ENCODE assay signal across 8 cellular contexts in genomic region chr13:110955072-110955503, GRCh38. TPM values are rescaled to one million over a fixed set of nuclear protein-coding genes. Genes with fewer than 3 reads are reported as not detected.
DNase-seq lines count a peak whose midpoint lies in the region; ATAC-seq and TF ChIP-seq lines count a peak whose summit lies in the region.
"Not testable (repeated sequence)": the region's sequence is repeated elsewhere in the genome, so short reads cannot be mapped to it uniquely, and the experiment has no call there.

No MANE protein-coding gene starts in this region.

- H3K4me3 Mint-ChIP-seq in activated T-cell treated with anti-CD3 and anti-CD28 coated beads, Interleukin-2, amount 50 U/mL, for 24 hours = peak overlapping the region; percentile 31
- H3K4me3 Mint-ChIP-seq in endodermal cell = not testable (repeated sequence)

- TF ChIP-seq POLR2A in lower leg skin (IDR thresholded peaks at IDR 0.05) = not testable (repeated sequence)

- H3K9ac ChIP-seq in endodermal cell (ENCODE audit: extremely low read depth, low read length, poor library complexity, severe bottlenecking) = not testable (repeated sequence)

- not testable (repeated sequence) for H3K36me3 Mint-ChIP-seq in activated T-cell treated with anti-CD3 and anti-CD28 coated beads, Interleukin-2, amount 50 U/mL, for 24 hours (ENCODE audit: low read depth); endodermal cell (ENCODE audit: low read depth)

- H3K36me3 ChIP-seq in ACC112 (ENCODE audit: insufficient read depth, low read length); endodermal cell (ENCODE audit: control insufficient read depth, insufficient read depth, low read length): not testable (repeated sequence)

- not testable (repeated sequence) for H3K79me2 ChIP-seq in ACC112 (ENCODE audit: control insufficient read depth, insufficient read depth, low read length, unreplicated experiment)

- TF ChIP-seq CTCF in endodermal cell (conservative IDR thresholded peaks at IDR 0.05); lower leg skin (IDR thresholded peaks at IDR 0.05): not testable (repeated sequence)

- H3K27ac ChIP-seq in ACC112 (ENCODE audit: low read depth, low read length) = peak overlapping the region; percentile 77
- H3K27ac ChIP-seq in endodermal cell (ENCODE audit: low read depth, low read length) = not testable (repeated sequence)

- ATAC-seq in GM18868 (IDR thresholded peaks at IDR 0.05; ENCODE audit: unreplicated experiment) (peak; percentile 73), HG03060 (IDR thresholded peaks at IDR 0.05; ENCODE audit: low read depth, unreplicated experiment) (peak; percentile 43)

- H3K9me3 ChIP-seq in endodermal cell (ENCODE audit: control insufficient read depth, low read length) = not testable (repeated sequence)

- intact Hi-C loops in lower leg skin (cut with DNase I; ENCODE audit: low total_unique reads) = not testable (repeated sequence)

- H3K27ac Mint-ChIP-seq in activated T-cell treated with anti-CD3 and anti-CD28 coated beads, Interleukin-2, amount 50 U/mL, for 24 hours = peak overlapping the region; percentile 71
- H3K27ac Mint-ChIP-seq in endodermal cell = not testable (repeated sequence)

- H3K27me3 Mint-ChIP-seq in activated T-cell treated with anti-CD3 and anti-CD28 coated beads, Interleukin-2, amount 50 U/mL, for 24 hours = peaks cover 25% of the 10 kb centered on the region
- H3K27me3 Mint-ChIP-seq in endodermal cell (ENCODE audit: insufficient read depth) = not testable (repeated sequence)

- peak overlapping the region; percentile 31 for H2AFZ ChIP-seq in ACC112 (ENCODE audit: low read length, unreplicated experiment)

- WGBS in endodermal cell (ENCODE audit: insufficient coverage in 1 of 2, insufficient read length in 1 of 2), 2 experiments = 40 to 85% methylated on average over 1 to 11 of the region's 11 CpGs
- 31 to 48% methylated on average over 11 of the region's 11 CpGs for WGBS in lower leg skin, 2 donors

- H3K4me1 ChIP-seq in ACC112 (ENCODE audit: control insufficient read depth, insufficient read depth, low read length, unreplicated experiment); endodermal cell (ENCODE audit: control insufficient read depth, insufficient read depth, low read length): not testable (repeated sequence)

- not testable (repeated sequence) for H3K4me3 ChIP-seq in ACC112 (ENCODE audit: low read depth, low read length); endodermal cell (ENCODE audit: low read length); lower leg skin (ENCODE audit: low read depth, poor library complexity, severe bottlenecking)

- DNase-seq in NOMO-1 treated with dmso at 0.1 percent for 144 hours (lab: John Stamatoyannopoulos, UW; ENCODE audit: unreplicated experiment) (peak; percentile 75), endodermal cell (peak; percentile 58), lower leg skin (ENCODE audit: low spot score in 2 of 2) (peak; percentile 90 to 96)
- peak; percentile 61 for DNase-seq in activated T-cell treated with anti-CD3 and anti-CD28 coated beads, Interleukin-2, amount 50 U/mL, for 24 hours
- DNase-seq in stimulated activated CD4-positive, alpha-beta T cell treated with anti-CD3 and anti-CD28 coated beads, Interleukin-15, amount 100 ng/mL, for 24 hours = peak; percentile 64

- H3K4me1 Mint-ChIP-seq in activated T-cell treated with anti-CD3 and anti-CD28 coated beads, Interleukin-2, amount 50 U/mL, for 24 hours (ENCODE audit: low read depth) = peaks cover 42% of the 10 kb centered on the region
- H3K4me1 Mint-ChIP-seq in endodermal cell = not testable (repeated sequence)

- H3K9me3 Mint-ChIP-seq in activated T-cell treated with anti-CD3 and anti-CD28 coated beads, Interleukin-2, amount 50 U/mL, for 24 hours = not testable (repeated sequence)
- peaks cover 17% of the 10 kb centered on the region for H3K9me3 Mint-ChIP-seq in endodermal cell

- H3K27me3 ChIP-seq in ACC112 (ENCODE audit: insufficient read depth, low read length); endodermal cell (ENCODE audit: control insufficient read depth, insufficient read depth, low read length, poor library complexity, severe bottlenecking): not testable (repeated sequence)

RNA-seq across cellular contexts. Expression of gene ANKRD10, which starts 40.2 kb away (rescaled TPM):
- total RNA-seq in endodermal cell = 100 to 1,000 TPM; 148 to 182 TPM
- polyA plus RNA-seq in endodermal cell (2013, experiment 1 of 2) = 145 TPM
- 147 TPM for polyA plus RNA-seq in endodermal cell (2013, experiment 2 of 2)
- 10 to 100 TPM; 37.3 to 51.8 (median 46.9) TPM for total RNA-seq in lower leg skin
